Comparison of ENCODE assay signal across 9 cellular contexts in the genomic region with DNA sequence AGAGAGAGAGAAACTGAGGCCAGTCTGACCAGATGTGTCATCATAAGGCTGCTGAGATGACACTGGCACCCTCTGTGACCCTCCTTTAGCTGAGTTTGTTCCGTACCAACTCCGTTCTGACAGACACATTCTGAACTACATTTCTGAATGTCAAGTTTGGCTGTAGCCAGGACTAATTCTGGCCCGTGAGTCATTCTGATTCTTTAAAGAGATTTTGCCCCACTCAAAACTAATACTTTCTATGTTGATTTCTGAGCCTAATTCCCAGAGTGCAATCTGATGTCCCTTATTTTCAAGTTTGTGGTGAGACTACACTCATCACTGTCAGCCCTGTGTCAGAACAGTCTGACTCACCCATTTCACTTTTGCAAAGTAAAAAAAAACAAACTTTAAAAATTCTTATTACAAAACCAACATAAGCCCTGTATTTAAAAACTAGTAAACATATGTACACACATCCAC.
DNase-seq lines count a peak whose midpoint lies in the region; ATAC-seq, FAIRE-seq and TF ChIP-seq lines count a peak whose summit lies in the region.
"Had no signal": no experiment of that assay in that cellular context is flagged by ENCODE, and none has a peak within 500 bp of the region (broad histone marks: within the 10 kb centered on the region; RNA-seq: fewer than 3 reads in every experiment).

No MANE protein-coding gene starts in this region.

- H3K9me3 ChIP-seq in GM12878 (replicated peaks; ENCODE audit: control insufficient read depth, insufficient read depth, low read length) (no peaks in the 10 kb centered on the region), neural progenitor cell (ENCODE audit: low read depth) (no peaks in the 10 kb centered on the region)
- H3K9me3 ChIP-seq: pancreas had no signal

- no peak overlapping the region for H3K27ac ChIP-seq in GM12878 (ENCODE audit: control insufficient read depth, insufficient read depth)
- no peak overlapping the region for H3K27ac ChIP-seq in neural progenitor cell
- H3K27ac ChIP-seq: pancreas had no signal

- BruUV-seq in GM12878 (replicated peaks; lab: Mats Ljungman, UMichigan) = no TSS peak

- H3K4me1 Mint-ChIP-seq in activated T-cell treated with anti-CD3 and anti-CD28 coated beads, Interleukin-2, amount 50 U/mL, for 72 hours (ENCODE audit: low read depth) = no peaks in the 10 kb centered on the region
- H3K4me1 Mint-ChIP-seq in stimulated activated effector memory CD8-positive, alpha-beta T cell treated with anti-CD3 and anti-CD28 coated beads, Interleukin-12 subunit alpha, Interleukin-12 subunit beta, amount 100 ng/mL, for 72 hours = no peaks in the 10 kb centered on the region
- H3K4me1 Mint-ChIP-seq in neural progenitor cell = peaks cover 7% of the 10 kb centered on the region

- peak; percentile 86 for FAIRE-seq in GM12878 (lab: Jason Lieb, UNC)
- FAIRE-seq: pancreas had no signal

- SMC1A ChIA-PET in GM12878 (lab: Charles Lee; ENCODE audit: uncharacterized antibody, unreplicated experiment) = no interaction called here

- H3K4me1 ChIP-seq in GM12878 (ENCODE audit: control insufficient read depth, insufficient read depth, low read length) (no peaks in the 10 kb centered on the region), neural progenitor cell (peaks cover 10% of the 10 kb centered on the region)
- H3K4me1 ChIP-seq: pancreas had no signal

- RAD21 ChIA-PET in GM12878 (lab: Charles Lee; ENCODE audit: unreplicated experiment) = no interaction called here

- POLR2A ChIA-PET in GM12878 (lab: Charles Lee) = no interaction called here

- H3K4me2 ChIP-seq in GM12878 (ENCODE audit: control insufficient read depth, insufficient read depth) = no peak overlapping the region
- no peak overlapping the region for H3K4me2 ChIP-seq in neural progenitor cell

- no peaks in the 10 kb centered on the region for H3K36me3 ChIP-seq in GM12878 (ENCODE audit: control insufficient read depth in 2 of 2, insufficient read depth in 2 of 2, low read length in 1 of 2)
- no peaks in the 10 kb centered on the region for H3K36me3 ChIP-seq in neural progenitor cell
- H3K36me3 ChIP-seq: pancreas had no signal

- H3K27me3 ChIP-seq in GM12878 (replicated peaks in 1 of 2; ENCODE audit: control insufficient read depth in 2 of 2, insufficient read depth in 2 of 2, low read length in 1 of 2) = no peaks in the 10 kb centered on the region
- no peaks in the 10 kb centered on the region for H3K27me3 ChIP-seq in neural progenitor cell
- H3K27me3 ChIP-seq: pancreas had no signal

- H3K79me2 ChIP-seq in GM12878 (ENCODE audit: control insufficient read depth, insufficient read depth, low read length) = no peaks in the 10 kb centered on the region
- H3K79me2 ChIP-seq in neural progenitor cell (ENCODE audit: low read depth) = no peaks in the 10 kb centered on the region

- H3K9ac ChIP-seq in GM12878 (ENCODE audit: control insufficient read depth, insufficient read depth, low read length) = no peak overlapping the region
- H3K9ac ChIP-seq in neural progenitor cell = no peak overlapping the region

- no peaks in the 10 kb centered on the region for H3K27me3 Mint-ChIP-seq in activated T-cell treated with anti-CD3 and anti-CD28 coated beads, Interleukin-2, amount 50 U/mL, for 72 hours (ENCODE audit: low read depth)
- H3K27me3 Mint-ChIP-seq in neural progenitor cell (ENCODE audit: insufficient read depth, low read depth) = peaks cover 3% of the 10 kb centered on the region

- TF ChIP-seq EP300 in GM12878 (IDR thresholded peaks at IDR 0.05; ENCODE audit: borderline replicate concordance in 1 of 2, control insufficient read depth in 1 of 2, low read depth in 2 of 2, low read length in 2 of 2) = peak in 1 of 2 experiments; percentile 16; a peak in 1 of 4 replicates

- CTCF ChIA-PET in GM12878 (lab: Yijun Ruan, JAX) = no interaction called here

- H3K36me3 Mint-ChIP-seq in activated T-cell treated with anti-CD3 and anti-CD28 coated beads, Interleukin-2, amount 50 U/mL, for 72 hours (ENCODE audit: insufficient read depth in 2 of 2) = no peaks in the 10 kb centered on the region
- no peaks in the 10 kb centered on the region for H3K36me3 Mint-ChIP-seq in stimulated activated effector memory CD8-positive, alpha-beta T cell treated with anti-CD3 and anti-CD28 coated beads, Interleukin-12 subunit alpha, Interleukin-12 subunit beta, amount 100 ng/mL, for 72 hours
- no peaks in the 10 kb centered on the region for H3K36me3 Mint-ChIP-seq in neural progenitor cell

- H3K4me3 Mint-ChIP-seq in activated T-cell treated with anti-CD3 and anti-CD28 coated beads, Interleukin-2, amount 50 U/mL, for 72 hours = no peak overlapping the region
- H3K4me3 Mint-ChIP-seq in stimulated activated effector memory CD8-positive, alpha-beta T cell treated with anti-CD3 and anti-CD28 coated beads, Interleukin-12 subunit alpha, Interleukin-12 subunit beta, amount 100 ng/mL, for 72 hours = no peak overlapping the region
- no peak overlapping the region for H3K4me3 Mint-ChIP-seq in neural progenitor cell

- no peak overlapping the region for H2AFZ ChIP-seq in GM12878 (ENCODE audit: control insufficient read depth, low read depth, low read length)
- no peak overlapping the region for H2AFZ ChIP-seq in neural progenitor cell (replicated peaks)

- H4K20me1 ChIP-seq in GM12878 (ENCODE audit: control insufficient read depth, insufficient read depth) = no peaks in the 10 kb centered on the region
- no peaks in the 10 kb centered on the region for H4K20me1 ChIP-seq in neural progenitor cell (ENCODE audit: low read depth)

- in situ Hi-C loops in GM12878 (cut with MboI) = no loop called here

- no peak for TF ChIP-seq RAD21 in GM12878 (IDR thresholded peaks at IDR 0.05; ENCODE audit: insufficient read depth, low read depth, low read length)

- ATAC-seq in activated T-cell treated with anti-CD3 and anti-CD28 coated beads, Interleukin-2, amount 50 U/mL, for 72 hours (replicated peaks in 1 of 2) = peak; percentile 80 to 84
- ATAC-seq in HG03108 (IDR thresholded peaks at IDR 0.05; ENCODE audit: unreplicated experiment) = peak; percentile 65
- ATAC-seq in GM12878 = peak; percentile 85
- ATAC-seq in stimulated activated effector memory CD8-positive, alpha-beta T cell treated with anti-CD3 and anti-CD28 coated beads, Interleukin-12 subunit alpha, Interleukin-12 subunit beta, amount 100 ng/mL, for 72 hours = peak; percentile 73

- no peak overlapping the region for H3K4me3 ChIP-seq in GM12878
- H3K4me3 ChIP-seq in neural progenitor cell = no peak overlapping the region
- H3K4me3 ChIP-seq: pancreas had no signal

- H3K27ac Mint-ChIP-seq in activated T-cell treated with anti-CD3 and anti-CD28 coated beads, Interleukin-2, amount 50 U/mL, for 72 hours = no peak overlapping the region
- no peak overlapping the region for H3K27ac Mint-ChIP-seq in stimulated activated effector memory CD8-positive, alpha-beta T cell treated with anti-CD3 and anti-CD28 coated beads, Interleukin-12 subunit alpha, Interleukin-12 subunit beta, amount 100 ng/mL, for 72 hours
- H3K27ac Mint-ChIP-seq in neural progenitor cell = no peak overlapping the region

- TF ChIP-seq CTCF in GM12878 (IDR thresholded peaks at IDR 0.05 in 2 of 3, conservative IDR thresholded peaks at IDR 0.05 in 1 of 3; ENCODE audit: control insufficient read depth in 2 of 3, extremely low read depth in 1 of 3, insufficient read depth in 1 of 3, low read depth in 3 of 3, low read length in 3 of 3) = no peak
- no peak for TF ChIP-seq CTCF in neural progenitor cell (IDR thresholded peaks at IDR 0.05)

- no peak for TF ChIP-seq POLR2A in GM12878 (IDR thresholded peaks at IDR 0.05; ENCODE audit: low read depth, low read length)

- H3F3A ChIP-seq in neural progenitor cell (ENCODE audit: low read depth) = no peaks in the 10 kb centered on the region

- peak in 1 of 2 donors; percentile 2 for DNase-seq in activated T-cell treated with anti-CD3 and anti-CD28 coated beads, Interleukin-2, amount 50 U/mL, for 72 hours
- no peak for DNase-seq in activated T-cell treated with anti-CD3 and anti-CD28 coated beads, Interleukin-2, amount 50 U/mL, for 1 hour
- DNase-seq in GM12878 (ENCODE audit: low read depth, low spot score) (peak; percentile 15), SKM-1 (lab: John Stamatoyannopoulos, UW; ENCODE audit: unreplicated experiment) (no peak), neural progenitor cell (ENCODE audit: low spot score) (no peak)
- DNase-seq in stimulated activated effector memory CD8-positive, alpha-beta T cell treated with anti-CD3 and anti-CD28 coated beads, Interleukin-12 subunit alpha, Interleukin-12 subunit beta, amount 100 ng/mL, for 72 hours (ENCODE audit: low spot score in 2 of 2) = no peak
- DNase-seq in activated CD8-positive, alpha-beta memory T cell treated with anti-CD3 and anti-CD28 coated beads for 24 hours = no peak
- DNase-seq: pancreas had no signal

- WGBS in GM12878 (ENCODE audit: insufficient coverage, insufficient replicate concordance, low lambda C conversion rate, missing lambda C conversion rate) = 3% methylated on average over 3 of the region's 3 CpGs

- peaks cover 4 to 6% of the 10 kb centered on the region in 2 donors for H3K9me3 Mint-ChIP-seq in activated T-cell treated with anti-CD3 and anti-CD28 coated beads, Interleukin-2, amount 50 U/mL, for 72 hours
- no peaks in the 10 kb centered on the region for H3K9me3 Mint-ChIP-seq in stimulated activated effector memory CD8-positive, alpha-beta T cell treated with anti-CD3 and anti-CD28 coated beads, Interleukin-12 subunit alpha, Interleukin-12 subunit beta, amount 100 ng/mL, for 72 hours
- no peaks in the 10 kb centered on the region for H3K9me3 Mint-ChIP-seq in neural progenitor cell

- intact Hi-C loops in GM12878 (cut with micrococcal nuclease; ENCODE audit: unreplicated experiment) = no loop called here

TF ChIP-seq in GM12878, 131 proteins besides CTCF, POLR2A, EP300 and RAD21 (continues in another document):
- TF ChIP-seq NR2C1 (IDR thresholded peaks at IDR 0.05) = no peak
- TF ChIP-seq POLR2AphosphoS2 (IDR thresholded peaks at IDR 0.05; ENCODE audit: low read depth, low read length) = no peak
- TF ChIP-seq CBX5 (IDR thresholded peaks at IDR 0.05; ENCODE audit: low read depth) = no peak
- no peak for TF ChIP-seq ESRRA (IDR thresholded peaks at IDR 0.05; ENCODE audit: low read length)
- TF ChIP-seq ZNF274 (IDR thresholded peaks at IDR 0.05; ENCODE audit: insufficient read depth, insufficient read length) = no peak
- TF ChIP-seq, protein P1, sequence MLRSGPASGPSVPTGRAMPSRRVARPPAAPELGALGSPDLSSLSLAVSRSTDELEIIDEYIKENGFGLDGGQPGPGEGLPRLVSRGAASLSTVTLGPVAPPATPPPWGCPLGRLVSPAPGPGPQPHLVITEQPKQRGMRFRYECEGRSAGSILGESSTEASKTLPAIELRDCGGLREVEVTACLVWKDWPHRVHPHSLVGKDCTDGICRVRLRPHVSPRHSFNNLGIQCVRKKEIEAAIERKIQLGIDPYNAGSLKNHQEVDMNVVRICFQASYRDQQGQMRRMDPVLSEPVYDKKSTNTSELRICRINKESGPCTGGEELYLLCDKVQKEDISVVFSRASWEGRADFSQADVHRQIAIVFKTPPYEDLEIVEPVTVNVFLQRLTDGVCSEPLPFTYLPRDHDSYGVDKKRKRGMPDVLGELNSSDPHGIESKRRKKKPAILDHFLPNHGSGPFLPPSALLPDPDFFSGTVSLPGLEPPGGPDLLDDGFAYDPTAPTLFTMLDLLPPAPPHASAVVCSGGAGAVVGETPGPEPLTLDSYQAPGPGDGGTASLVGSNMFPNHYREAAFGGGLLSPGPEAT (IDR thresholded peaks at IDR 0.05; ENCODE audit: low read depth) = no peak
- TF ChIP-seq HCFC1 (IDR thresholded peaks at IDR 0.05; ENCODE audit: low read length) = no peak
